In genomic region chr17:79842656-79843474, GRCh38 we compare ENCODE assay signal across 8 cellular contexts. TPM values are rescaled to one million over a fixed set of nuclear protein-coding genes. Genes with fewer than 3 reads are reported as not detected.
A peak's percentile ranks its signal among the peaks of the same experiment; 100 is the strongest.
DNase-seq lines count a peak whose midpoint lies in the region; ATAC-seq and TF ChIP-seq lines count a peak whose summit lies in the region.
"Had no signal": no experiment of that assay in that cellular context is flagged by ENCODE, and none has a peak within 500 bp of the region (broad histone marks: within the 10 kb centered on the region; RNA-seq: fewer than 3 reads in every experiment).

No MANE protein-coding gene starts in this region.

- H3K9me3 ChIP-seq in PC-9 (ENCODE audit: insufficient read depth, low read depth) (no peaks in the 10 kb centered on the region), spleen (peaks cover 0 to 4% (median 0%) of the 10 kb centered on the region in 8 donors)

- H3K36me3 ChIP-seq in PC-9 (ENCODE audit: low read depth) (no peaks in the 10 kb centered on the region), spleen (no peaks in the 10 kb centered on the region)

- H3K4me1 ChIP-seq in PC-9 (replicated peaks; ENCODE audit: insufficient read depth) (no peaks in the 10 kb centered on the region), spleen (peaks cover 39 to 70% (median 66%) of the 10 kb centered on the region in 6 donors), foreskin keratinocyte (peaks cover 5% of the 10 kb centered on the region)

- peak overlapping the region; percentile 85 for H3K4me2 ChIP-seq in PC-9

- intact Hi-C loops in PC-9 (cut with micrococcal nuclease; ENCODE audit: unreplicated experiment): no loop called here
- intact Hi-C loops in spleen (cut with DNase I; ENCODE audit: low total_unique reads): loop anchor here (5.0 to 10.0 kb wide), 2 partner anchors 41 to 142 kb away; no protein-coding TSS in a partner anchor

- TF ChIP-seq CTCF in GM13976 (IDR thresholded peaks at IDR 0.05; ENCODE audit: borderline replicate concordance, control extremely low read depth, extremely low read depth, insufficient read depth, missing control alignments) (no peak), PC-9 (conservative IDR thresholded peaks at IDR 0.05) (no peak), epithelial cell of esophagus (IDR thresholded peaks at IDR 0.05; ENCODE audit: insufficient read depth, low read depth, low read length, missing control alignments) (no peak), spleen (IDR thresholded peaks at IDR 0.05 in 8 of 11, conservative IDR thresholded peaks at IDR 0.05 in 3 of 11) (no peak), foreskin keratinocyte (conservative IDR thresholded peaks at IDR 0.05) (no peak)

- H3K79me2 ChIP-seq in PC-9 (ENCODE audit: low read depth): peaks cover 7% of the 10 kb centered on the region

- CTCF ChIA-PET in PC-9 (lab: Charles Lee): interaction anchor here (1.1 to 1.2 kb wide), 2 partner anchors 8 to 31 kb away, joined by 3 to 5 read pairs; no protein-coding TSS in a partner anchor

- 0 to 7% (median 2%) methylated on average over 23 to 66 of the region's 66 CpGs for WGBS in spleen, 5 donors

- DNase-seq in GM13976 (ENCODE audit: low spot score): peak; percentile 51
- no peak for DNase-seq in PC-9
- DNase-seq in epithelial cell of esophagus (ENCODE audit: low read depth): no peak
- no peak for DNase-seq in spleen
- no peak for DNase-seq in foreskin keratinocyte
- DNase-seq: NCI-H526 treated with DMSO at 0.1 percent for 48 hours had no signal

- peaks cover 7% of the 10 kb centered on the region for H4K20me1 ChIP-seq in PC-9 (ENCODE audit: insufficient read depth)

- H3K27ac ChIP-seq in PC-9: no peak overlapping the region
- peak overlapping the region in 1 of 8 donors; percentile 75 for H3K27ac ChIP-seq in spleen
- no peak overlapping the region for H3K27ac ChIP-seq in foreskin keratinocyte

- TF ChIP-seq POLR2A in spleen (IDR thresholded peaks at IDR 0.05): no peak

- H3F3A ChIP-seq in PC-9 (ENCODE audit: insufficient read depth, low read depth): peaks cover 25% of the 10 kb centered on the region; the same call in 1 of the 2 replicates

- BruUV-seq in PC-9 (replicated peaks; lab: Mats Ljungman, UMichigan): no TSS peak

- H2AFZ ChIP-seq in PC-9: peak overlapping the region; percentile 82; the same call in 1 of the 2 replicates

- POLR2A ChIA-PET in PC-9 (lab: Charles Lee; ENCODE audit: unreplicated experiment): no interaction called here

- no peak for ATAC-seq in GM21423 (IDR thresholded peaks at IDR 0.05; ENCODE audit: unreplicated experiment)
- no peak for ATAC-seq in foreskin keratinocyte
- no peak for ATAC-seq in GM19395 (IDR thresholded peaks at IDR 0.05; ENCODE audit: unreplicated experiment)

- in situ Hi-C loops in GM13976 (cut with MboI; ENCODE audit: low sequenced_read_pairs, unreplicated experiment): loop anchor here (5.0 kb wide), 1 partner anchor 36 kb away; no protein-coding TSS in a partner anchor

- no peaks in the 10 kb centered on the region for H3K9me2 ChIP-seq in PC-9 (ENCODE audit: insufficient read depth)

- H3K4me3 ChIP-seq in PC-9 (peak overlapping the region; percentile 61), epithelial cell of esophagus (ENCODE audit: low read length) (peak overlapping the region; percentile 40), spleen (peak overlapping the region; percentile 26 to 96 (median 40))

- peaks cover 4% of the 10 kb centered on the region; the same call in 1 of the 2 replicates for H3K27me3 ChIP-seq in PC-9 (ENCODE audit: insufficient read depth, low read depth)
- peaks cover 18 to 85% (median 59%) of the 10 kb centered on the region in 7 donors for H3K27me3 ChIP-seq in spleen (replicated peaks in 1 of 7)
- H3K27me3 ChIP-seq in foreskin keratinocyte: peaks cover 46% of the 10 kb centered on the region

RNA-seq across cellular contexts. Expression of gene CBX4, which starts 3.6 kb away (rescaled TPM):
- total RNA-seq in PC-9 (2021): 32.0 and 33.1 TPM in 2 replicates
- 10 to 100 TPM; 23.4 to 48.0 (median 27.9) TPM for total RNA-seq in spleen
- 10 to 100 TPM; 12.3 to 19.0 (median 13.2) TPM for polyA plus RNA-seq in spleen
- 10.5 and 12.4 TPM in 2 replicates for total RNA-seq in foreskin keratinocyte
- polyA plus RNA-seq in foreskin keratinocyte: 7.6 and 7.8 TPM in 2 replicates

RNA-seq across cellular contexts. Expression of gene CBX8, which starts 46.0 kb away (rescaled TPM):
- total RNA-seq in PC-9 (2021) (14.2 and 15.5 TPM in 2 replicates), spleen (1 to 10 TPM; 2.1 to 5.5 (median 3.2) TPM), foreskin keratinocyte (2.9 and 4.5 TPM in 2 replicates)
- polyA plus RNA-seq in spleen (1 to 10 TPM; 2.5 to 5.6 (median 4.5) TPM), foreskin keratinocyte (4.5 and 4.7 TPM in 2 replicates)
